Comparison of ENCODE assay signal across 23 cellular contexts in genomic region chr13:37344051-37344450, GRCh38.
"Had no signal": no experiment of that assay in that cellular context is flagged by ENCODE, and none has a peak within 500 bp of the region (broad histone marks: within the 10 kb centered on the region; RNA-seq: fewer than 3 reads in every experiment).

No MANE protein-coding gene starts in this region.

- H3K4me1 Mint-ChIP-seq: naive B cell; natural killer cell; stimulated activated memory B cell treated with anti-CD40 and anti-IgM and Interleukin-4, amounts not matched to agents 10 μg/mL and 1 μg/mL and 100 μg/mL, for 72 hours; stimulated activated naive CD8-positive, alpha-beta T cell treated with anti-CD3 and anti-CD28 coated beads, Interleukin-15, amount 100 ng/mL, for 72 hours had no signal

- H3K9me3 Mint-ChIP-seq: stimulated activated memory B cell treated with anti-CD40 and anti-IgM and Interleukin-4, amounts not matched to agents 10 μg/mL and 1 μg/mL and 100 μg/mL, for 72 hours had no signal

- H3K4me3 Mint-ChIP-seq: natural killer cell; neural crest cell; stimulated activated memory B cell treated with anti-CD40 and anti-IgM and Interleukin-4, amounts not matched to agents 10 μg/mL and 1 μg/mL and 100 μg/mL, for 72 hours; stimulated activated naive CD8-positive, alpha-beta T cell treated with anti-CD3 and anti-CD28 coated beads, Interleukin-15, amount 100 ng/mL, for 72 hours; type B pancreatic cell had no signal

- ATAC-seq: left cardiac atrium; left lung; lower lobe of right lung; natural killer cell; right lobe of liver; stimulated activated memory B cell treated with anti-CD40 and anti-IgM and Interleukin-4, amounts not matched to agents 10 μg/mL and 1 μg/mL and 100 μg/mL, for 72 hours; stimulated activated naive CD8-positive, alpha-beta T cell treated with anti-CD3 and anti-CD28 coated beads, Interleukin-15, amount 100 ng/mL, for 72 hours had no signal

- H3K27ac Mint-ChIP-seq: naive B cell; natural killer cell; stimulated activated memory B cell treated with anti-CD40 and anti-IgM and Interleukin-4, amounts not matched to agents 10 μg/mL and 1 μg/mL and 100 μg/mL, for 72 hours; stimulated activated naive CD8-positive, alpha-beta T cell treated with anti-CD3 and anti-CD28 coated beads, Interleukin-15, amount 100 ng/mL, for 72 hours; type B pancreatic cell had no signal

- H3K27me3 Mint-ChIP-seq: naive B cell; progenitor cell of endocrine pancreas; stimulated activated memory B cell treated with anti-CD40 and anti-IgM and Interleukin-4, amounts not matched to agents 10 μg/mL and 1 μg/mL and 100 μg/mL, for 72 hours; stimulated activated naive CD8-positive, alpha-beta T cell treated with anti-CD3 and anti-CD28 coated beads, Interleukin-15, amount 100 ng/mL, for 72 hours; type B pancreatic cell had no signal

- H3K36me3 Mint-ChIP-seq: naive B cell; natural killer cell; stimulated activated memory B cell treated with anti-CD40 and anti-IgM and Interleukin-4, amounts not matched to agents 10 μg/mL and 1 μg/mL and 100 μg/mL, for 72 hours; type B pancreatic cell had no signal

- DNase-seq: islet precursor cell; left cardiac atrium; left lung; lower lobe of right lung; mammary epithelial cell; mesenchymal stem cell; naive B cell; natural killer cell; occipital lobe; ovary; right lobe of liver; stimulated activated CD4-positive, alpha-beta T cell treated with anti-CD3 and anti-CD28 coated beads, Interleukin-1b, Interleukin-23, amount 100 ng/mL, for 48 hours; stimulated activated CD4-positive, alpha-beta T cell treated with anti-CD3 and anti-CD28 coated beads, Interleukin-2, amount 100 ng/mL, for 48 hours; stimulated activated CD4-positive, alpha-beta T cell treated with anti-CD3 and anti-CD28 coated beads, Interleukin-4, amount 100 ng/mL, for 4 hours; stimulated activated CD8-positive, alpha-beta memory T cell treated with anti-CD3 and anti-CD28 coated beads, Interleukin-4, amount 100 ng/mL, for 48 hours; stimulated activated naive CD4-positive, alpha-beta T cell treated with Interleukin-2 at 50 U/mL for 16 hours; stimulated activated naive CD8-positive, alpha-beta T cell treated with anti-CD3 and anti-CD28 coated beads, Interleukin-15, amount 100 ng/mL, for 72 hours; substantia nigra; uterus had no signal
